In genomic region chr17:48384164-48384563, GRCh38 we compare ENCODE assay signal across 25 cellular contexts. TPM values are rescaled to one million over a fixed set of nuclear protein-coding genes. Genes with fewer than 3 reads are reported as not detected.
"Had no signal": no experiment of that assay in that cellular context is flagged by ENCODE, and none has a peak within 500 bp of the region (broad histone marks: within the 10 kb centered on the region; RNA-seq: fewer than 3 reads in every experiment).

No MANE protein-coding gene starts in this region.

- H3K4me3 ChIP-seq: breast epithelium, esophagus squamous epithelium, left ventricle myocardium inferior, lung, spleen, tibial nerve had no signal

- H3K27ac Mint-ChIP-seq: nephron had no signal

- ATAC-seq: activated CD4-positive, CD25-positive, alpha-beta regulatory T cell treated with anti-CD3 and anti-CD28 coated beads, Interleukin-2, amount 50 U/mL, for 24 hours; right cardiac atrium had no signal

- DNase-seq: activated CD4-positive, alpha-beta T cell treated with anti-CD3 and anti-CD28 coated beads for 48 hours; activated CD4-positive, alpha-beta T cell treated with anti-CD3 and anti-CD28 coated beads, Interleukin-2, amount 50 U/mL, for 48 hours; activated CD8-positive, alpha-beta memory T cell treated with anti-CD3 and anti-CD28 coated beads for 24 hours; activated effector memory CD4-positive, alpha-beta T cell treated with Interleukin-2 at 50 U/mL for 16 hours; activated naive CD4-positive, alpha-beta T cell treated with Interleukin-2 at 50 U/mL for 16 hours; amygdala; central memory CD4-positive, alpha-beta T cell; dermis blood vessel endothelial cell; effector CD8-positive, alpha-beta T cell; esophagus squamous epithelium; foreskin melanocyte; left ventricle myocardium inferior; mesendoderm; posterior cingulate gyrus; right cardiac atrium; spleen; stimulated activated naive CD4-positive, alpha-beta T cell treated with Interleukin-2 at 50 U/mL for 16 hours; WERI-Rb-1 had no signal

- H3K36me3 ChIP-seq: breast epithelium, esophagus squamous epithelium, left ventricle myocardium inferior, tibial nerve, WERI-Rb-1 had no signal

- H3K4me3 Mint-ChIP-seq: nephron had no signal

- H3K27ac ChIP-seq: breast epithelium, epithelial cell of prostate, esophagus squamous epithelium, left ventricle myocardium inferior, spleen, tibial nerve, WERI-Rb-1 had no signal

- H3K4me1 ChIP-seq: breast epithelium, esophagus squamous epithelium, left ventricle myocardium inferior, tibial nerve had no signal

- H3K9me3 ChIP-seq: breast epithelium, esophagus squamous epithelium, left ventricle myocardium inferior, spleen, tibial nerve had no signal

- H3K9me3 Mint-ChIP-seq: nephron had no signal

RNA-seq across cellular contexts. Expression of gene SKAP1, which starts 45.9 kb away (rescaled TPM):
- total RNA-seq: osteoblast had no signal
